Comparison of ENCODE assay signal across 8 cellular contexts in genomic region chr19:16626796-16627193, GRCh38. TPM values are rescaled to one million over a fixed set of nuclear protein-coding genes. Genes with fewer than 3 reads are reported as not detected.
DNase-seq lines count a peak whose midpoint lies in the region; ATAC-seq and TF ChIP-seq lines count a peak whose summit lies in the region.

No MANE protein-coding gene starts in this region.

- H3K9me3 ChIP-seq in breast epithelium = no peaks in the 10 kb centered on the region
- no peaks in the 10 kb centered on the region for H3K9me3 ChIP-seq in mucosa of rectum (ENCODE audit: control insufficient read depth in 2 of 2, low read length in 2 of 2)

- no peaks in the 10 kb centered on the region for H3K27me3 ChIP-seq in breast epithelium
- no peaks in the 10 kb centered on the region for H3K27me3 ChIP-seq in mucosa of rectum (ENCODE audit: control insufficient read depth in 2 of 2, insufficient read depth in 2 of 2, low read length in 2 of 2)

- DNase-seq in stimulated activated CD4-positive, alpha-beta T cell treated with anti-CD3 and anti-CD28 coated beads, Interleukin-15, amount 100 ng/mL, for 24 hours = peak; percentile 36
- no peak for DNase-seq in stimulated activated CD4-positive, alpha-beta T cell treated with anti-CD3 and anti-CD28 coated beads, Interleukin-2, amount 100 ng/mL, for 48 hours
- DNase-seq in breast epithelium (ENCODE audit: low spot score in 2 of 2) (no peak), OCI-M1 (lab: John Stamatoyannopoulos, UW) (no peak), NK-92 (lab: John Stamatoyannopoulos, UW; ENCODE audit: unreplicated experiment) (no peak)

- peak overlapping the region; percentile 98 to 99 (median 99) for H3K4me3 ChIP-seq in breast epithelium
- peak overlapping the region; percentile 90 to 91 for H3K4me3 ChIP-seq in mucosa of rectum (ENCODE audit: low read length in 2 of 2)

- no peak for TF ChIP-seq CTCF in breast epithelium (IDR thresholded peaks at IDR 0.05)

- peak overlapping the region; percentile 94 to 95 for H3K27ac ChIP-seq in breast epithelium
- peak overlapping the region in 1 of 2 donors; percentile 43 for H3K27ac ChIP-seq in mucosa of rectum (ENCODE audit: low read depth in 2 of 2, low read length in 2 of 2)

- peak overlapping the region; percentile 88 to 95 for H3K9ac ChIP-seq in mucosa of rectum (ENCODE audit: low read depth in 1 of 2, low read length in 2 of 2)

- H3K4me1 ChIP-seq in breast epithelium (peaks cover 0 to 21% of the 10 kb centered on the region in 2 donors), mucosa of rectum (ENCODE audit: control insufficient read depth in 2 of 2, insufficient read depth in 2 of 2, low read length in 2 of 2) (peaks cover 17 to 28% of the 10 kb centered on the region in 2 donors)

- TF ChIP-seq POLR2A in breast epithelium (IDR thresholded peaks at IDR 0.05) = no peak

- ATAC-seq in HG03280 (IDR thresholded peaks at IDR 0.05; ENCODE audit: unreplicated experiment) (no peak), GM19351 (IDR thresholded peaks at IDR 0.05; ENCODE audit: unreplicated experiment) (no peak)

- intact Hi-C loops in breast epithelium (cut with DNase I; ENCODE audit: low total_unique reads) = loop anchor here (5.0 kb wide), 3 partner anchors 89 to 921 kb away; partner anchors contain the start of gene BABAM1

- H3K36me3 ChIP-seq in breast epithelium (no peaks in the 10 kb centered on the region), mucosa of rectum (ENCODE audit: control insufficient read depth in 2 of 2, insufficient read depth in 2 of 2, low read length in 2 of 2) (peaks cover 5 to 10% of the 10 kb centered on the region in 2 donors)

RNA-seq across cellular contexts. Expression of gene MED26, which starts 1.2 kb away (rescaled TPM):
- 1 to 10 TPM; 5.6 to 10.0 (median 7.5) TPM for total RNA-seq in breast epithelium

RNA-seq across cellular contexts. Expression of gene SMIM7, which starts 33.1 kb away (rescaled TPM):
- total RNA-seq in breast epithelium = 100 to 1,000 TPM; 111 to 167 (median 142) TPM

RNA-seq across cellular contexts. Expression of gene TMEM38A, which starts 34.1 kb away (rescaled TPM):
- 1 to 10 TPM; 2.9 to 5.0 (median 3.1) TPM for total RNA-seq in breast epithelium

RNA-seq across cellular contexts. Expression of gene SLC35E1, which starts 54.6 kb away (rescaled TPM):
- total RNA-seq in breast epithelium = 10 to 100 TPM; 33.0 to 44.9 (median 39.2) TPM
